1 cellular context compared by ENCODE assay signal in the genomic region with DNA sequence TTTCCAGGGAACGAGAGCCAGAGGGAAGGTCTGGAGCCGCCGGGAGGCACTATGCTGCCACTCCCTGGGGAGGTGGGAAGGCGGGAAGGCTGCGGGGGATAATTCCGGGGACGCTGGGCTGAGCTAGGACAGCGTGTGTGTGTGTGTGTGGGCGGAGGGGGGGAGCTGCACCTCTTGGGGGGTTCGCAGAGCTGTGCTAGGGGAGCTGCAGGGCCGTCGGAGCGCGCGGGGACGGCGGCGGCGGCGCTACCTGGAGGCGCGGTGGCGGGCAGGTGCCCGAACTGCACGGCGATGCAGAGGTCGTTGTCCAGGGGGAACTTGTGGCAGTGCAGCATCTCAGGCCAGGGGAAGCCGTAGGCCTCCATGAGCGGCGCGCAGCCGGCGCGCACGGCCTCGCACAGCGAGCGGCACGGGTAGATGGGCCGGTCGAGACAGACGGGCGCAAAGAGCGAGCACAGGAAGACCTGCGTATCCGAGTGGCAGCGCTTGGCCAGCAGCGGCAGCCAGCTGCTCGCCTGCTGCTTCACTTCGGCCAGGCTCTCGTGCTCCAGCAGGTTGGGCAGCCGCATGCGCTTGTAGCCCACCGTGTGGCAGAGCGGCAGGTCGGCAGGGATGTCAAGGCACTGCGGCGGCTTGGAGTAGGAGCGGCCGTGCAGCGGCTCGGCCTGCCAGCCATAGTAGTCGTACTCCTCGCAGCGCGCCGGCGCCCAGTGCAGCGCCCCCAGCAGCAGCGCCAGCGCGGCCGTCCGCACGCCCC.
TF ChIP-seq lines count a peak whose summit lies in the region.

No MANE protein-coding gene starts in this region.

TF ChIP-seq in WTC11, 78 proteins besides CTCF, POLR2A, EP300 and RAD21 (continued from another document):
- no peak for TF ChIP-seq ZNF425 (CRISPR knock-in tag; conservative IDR thresholded peaks at IDR 0.05)
TF ChIP-seq in WTC11: peak in this region for 17.
